31 cellular contexts compared by ENCODE assay signal in genomic region chr18:71038196-71038595, GRCh38.
"Had no signal": no experiment of that assay in that cellular context is flagged by ENCODE, and none has a peak within 500 bp of the region (broad histone marks: within the 10 kb centered on the region; RNA-seq: fewer than 3 reads in every experiment).

No MANE protein-coding gene starts in this region.

- H3K9me3 Mint-ChIP-seq: activated B cell treated with CpG ODN at 0.5 μM for 24 hours; activated CD8-positive, alpha-beta T cell treated with anti-CD3 and anti-CD28 coated beads for 36 hours; activated T-cell treated with anti-CD3 and anti-CD28 coated beads, Interleukin-2, amount 50 U/mL, for 4 hours; activated T-helper 17 cell treated with anti-CD3 and anti-CD28 coated beads, Interleukin-2, amount 50 U/mL, for 72 hours; dendritic cell treated with granulocyte-macrophage colony-stimulating factor and Interleukin-4, amounts not matched to agents 40 ng/mL and 50 ng/mL, for 4 days; T-helper 2 cell treated with Interferon-gamma antibody and Interleukin-4, amounts not matched to agents 5 μg/mL and 100 μg/mL, for 36 hours had no signal

- H3K4me2 ChIP-seq: hepatocyte had no signal

- H3K4me3 Mint-ChIP-seq: activated B cell treated with CpG ODN at 0.5 μM for 24 hours; activated CD8-positive, alpha-beta T cell treated with anti-CD3 and anti-CD28 coated beads for 36 hours; activated naive CD8-positive, alpha-beta T cell; activated T-cell treated with anti-CD3 and anti-CD28 coated beads, Interleukin-2, amount 50 U/mL, for 4 hours; activated T-helper 17 cell treated with anti-CD3 and anti-CD28 coated beads, Interleukin-2, amount 50 U/mL, for 72 hours; central memory CD8-positive, alpha-beta T cell; dendritic cell treated with granulocyte-macrophage colony-stimulating factor and Interleukin-4, amounts not matched to agents 40 ng/mL and 50 ng/mL, for 4 days; effector memory CD8-positive, alpha-beta T cell; T-helper 17 cell; T-helper 2 cell treated with Interferon-gamma antibody and Interleukin-4, amounts not matched to agents 5 μg/mL and 100 μg/mL, for 36 hours had no signal

- H3K27ac Mint-ChIP-seq: activated B cell treated with CpG ODN at 0.5 μM for 24 hours; activated CD8-positive, alpha-beta T cell treated with anti-CD3 and anti-CD28 coated beads for 36 hours; activated naive CD8-positive, alpha-beta T cell; activated T-helper 17 cell treated with anti-CD3 and anti-CD28 coated beads, Interleukin-2, amount 50 U/mL, for 72 hours; dendritic cell treated with granulocyte-macrophage colony-stimulating factor and Interleukin-4, amounts not matched to agents 40 ng/mL and 50 ng/mL, for 4 days; effector memory CD8-positive, alpha-beta T cell; T-helper 17 cell; T-helper 2 cell treated with Interferon-gamma antibody and Interleukin-4, amounts not matched to agents 5 μg/mL and 100 μg/mL, for 36 hours had no signal

- H3K4me3 ChIP-seq: coronary artery, gastroesophageal sphincter, heart right ventricle, hepatocyte had no signal

- H3K36me3 ChIP-seq: brain microvascular endothelial cell, gastroesophageal sphincter, heart right ventricle, WERI-Rb-1 had no signal

- H3K4me1 Mint-ChIP-seq: activated B cell treated with CpG ODN at 0.5 μM for 24 hours; activated T-helper 17 cell treated with anti-CD3 and anti-CD28 coated beads, Interleukin-2, amount 50 U/mL, for 72 hours; central memory CD8-positive, alpha-beta T cell; T-helper 17 cell had no signal

- H3K4me1 ChIP-seq: foreskin keratinocyte, gastroesophageal sphincter, heart right ventricle had no signal

- H3K79me2 ChIP-seq: hepatocyte had no signal

- H3K27ac ChIP-seq: brain microvascular endothelial cell, coronary artery, foreskin keratinocyte, gastroesophageal sphincter, heart right ventricle, hepatocyte, WERI-Rb-1 had no signal

- H2AFZ ChIP-seq: hepatocyte had no signal

- DNase-seq: activated B cell treated with CpG ODN at 0.5 μM for 24 hours; activated CD4-positive, alpha-beta T cell treated with anti-CD3 and anti-CD28 coated beads for 48 hours; activated CD4-positive, alpha-beta T cell treated with anti-CD3 and anti-CD28 coated beads, Interleukin-2, amount 50 U/mL, for 1 hour; activated CD4-positive, alpha-beta T cell treated with anti-CD3 and anti-CD28 coated beads, Interleukin-2, amount 50 U/mL, for 48 hours; activated CD8-positive, alpha-beta memory T cell treated with anti-CD3 and anti-CD28 coated beads for 24 hours; activated CD8-positive, alpha-beta T cell treated with anti-CD3 and anti-CD28 coated beads for 36 hours; activated effector memory CD4-positive, alpha-beta T cell treated with Interleukin-2 at 50 U/mL for 16 hours; activated gamma-delta T cell treated with Interleukin-2 at 50 U/mL for 16 hours; activated naive CD4-positive, alpha-beta T cell treated with anti-CD3 and anti-CD28 coated beads, Interleukin-2, amount 50 U/mL, for 16 hours; activated naive CD4-positive, alpha-beta T cell treated with Interleukin-2 at 50 U/mL for 16 hours; activated T-cell treated with anti-CD3 and anti-CD28 coated beads, Interleukin-2, amount 50 U/mL, for 4 hours; amniotic stem cell; anterior cingulate cortex; brain microvascular endothelial cell; effector CD4-positive, alpha-beta T cell; effector memory CD8-positive, alpha-beta T cell; foreskin keratinocyte; heart right ventricle; T-helper 17 cell; T1000; WERI-Rb-1 had no signal

- H3K27me3 ChIP-seq: brain microvascular endothelial cell, foreskin keratinocyte, gastroesophageal sphincter, heart right ventricle, hepatocyte had no signal

- H3K27me3 Mint-ChIP-seq: activated B cell treated with CpG ODN at 0.5 μM for 24 hours; activated CD8-positive, alpha-beta T cell treated with anti-CD3 and anti-CD28 coated beads for 36 hours; activated naive CD8-positive, alpha-beta T cell; central memory CD8-positive, alpha-beta T cell; dendritic cell treated with granulocyte-macrophage colony-stimulating factor and Interleukin-4, amounts not matched to agents 40 ng/mL and 50 ng/mL, for 4 days; effector memory CD8-positive, alpha-beta T cell; T-helper 17 cell had no signal

- H3K9me3 ChIP-seq: gastroesophageal sphincter, heart right ventricle had no signal

- ATAC-seq: activated CD4-positive, CD25-positive, alpha-beta regulatory T cell treated with anti-CD3 and anti-CD28 coated beads, Interleukin-2, amount 50 U/mL, for 24 hours; activated CD8-positive, alpha-beta T cell treated with anti-CD3 and anti-CD28 coated beads for 36 hours; activated T-cell treated with anti-CD3 and anti-CD28 coated beads, Interleukin-2, amount 50 U/mL, for 4 hours; activated T-helper 17 cell treated with anti-CD3 and anti-CD28 coated beads, Interleukin-2, amount 50 U/mL, for 72 hours; effector memory CD8-positive, alpha-beta T cell; esophagus mucosa; foreskin keratinocyte; gastroesophageal sphincter; heart right ventricle; T-helper 17 cell had no signal

- H3K36me3 Mint-ChIP-seq: activated naive CD8-positive, alpha-beta T cell had no signal
